In genomic region chr20:46491354-46491753, GRCh38 we compare ENCODE assay signal across 9 cellular contexts. TPM values are rescaled to one million over a fixed set of nuclear protein-coding genes. Genes with fewer than 3 reads are reported as not detected.
"Had no signal": no experiment of that assay in that cellular context is flagged by ENCODE, and none has a peak within 500 bp of the region (broad histone marks: within the 10 kb centered on the region; RNA-seq: fewer than 3 reads in every experiment).

No MANE protein-coding gene starts in this region.

- ATAC-seq: GM12878 had no signal

- DNase-seq: GDM1, GF-D8 had no signal

- H3K4me3 ChIP-seq: GM12878 had no signal

- FAIRE-seq: G401.6, GM12878, GM12891, GM12892, GM18507, GM19239 had no signal

RNA-seq across cellular contexts. Expression of gene ZNF334, which starts 22.0 kb away (rescaled TPM):
- total RNA-seq: G401 had no signal

RNA-seq across cellular contexts. Expression of gene OCSTAMP, which starts 59.1 kb away (rescaled TPM):
- total RNA-seq: G401 had no signal
